9 cellular contexts compared by ENCODE assay signal in genomic region chr11:119337581-119338317, GRCh38. TPM values are rescaled to one million over a fixed set of nuclear protein-coding genes. Genes with fewer than 3 reads are reported as not detected.
A peak's percentile ranks its signal among the peaks of the same experiment; 100 is the strongest.
DNase-seq lines count a peak whose midpoint lies in the region; ATAC-seq and TF ChIP-seq lines count a peak whose summit lies in the region.
"Had no signal": no experiment of that assay in that cellular context is flagged by ENCODE, and none has a peak within 500 bp of the region (broad histone marks: within the 10 kb centered on the region; RNA-seq: fewer than 3 reads in every experiment).

No MANE protein-coding gene starts in this region.

- no peak overlapping the region for H3K9ac ChIP-seq in mucosa of rectum (ENCODE audit: low read depth in 1 of 2, low read length in 2 of 2)

- H3K27me3 Mint-ChIP-seq in chondrocyte (ENCODE audit: low read depth), result peaks cover 2% of the 10 kb centered on the region
- H3K27me3 Mint-ChIP-seq in T-helper 17 cell, result peaks cover 25% of the 10 kb centered on the region

- H3K36me3 Mint-ChIP-seq in chondrocyte (ENCODE audit: low read depth) (no peaks in the 10 kb centered on the region), T-helper 17 cell (ENCODE audit: low read depth) (peaks cover 10% of the 10 kb centered on the region)
- H3K36me3 Mint-ChIP-seq: activated naive CD8-positive, alpha-beta T cell had no signal

- no peak for DNase-seq in AG09309 (ENCODE audit: low read depth)
- DNase-seq in chondrocyte (ENCODE audit: low spot score), result peak; percentile 77
- DNase-seq in T-helper 17 cell, result no peak
- no peak for DNase-seq in prostate gland (ENCODE audit: low spot score)
- no peak for DNase-seq in testis

- TF ChIP-seq RAD21 in Ishikawa (IDR thresholded peaks at IDR 0.05; ENCODE audit: low read depth), result no peak

- 36% methylated on average over 9 of the region's 9 CpGs for WGBS in prostate gland
- WGBS in testis, 2 donors, result 52% methylated on average over 8 to 9 of the region's 9 CpGs

- H3K27ac ChIP-seq in mucosa of rectum (ENCODE audit: low read depth in 2 of 2, low read length in 2 of 2) (peak overlapping the region; percentile 53 to 58), prostate gland (no peak overlapping the region), testis (no peak overlapping the region)

- H3K4me1 ChIP-seq in mucosa of rectum (ENCODE audit: control insufficient read depth in 2 of 2, insufficient read depth in 2 of 2, low read length in 2 of 2), result peaks cover 32 to 33% of the 10 kb centered on the region in 2 donors
- H3K4me1 ChIP-seq in prostate gland (replicated peaks), result peaks cover 20% of the 10 kb centered on the region
- peaks cover 32% of the 10 kb centered on the region for H3K4me1 ChIP-seq in testis

- peaks cover 59% of the 10 kb centered on the region for H3K4me1 Mint-ChIP-seq in chondrocyte (ENCODE audit: low read depth)
- peaks cover 31% of the 10 kb centered on the region for H3K4me1 Mint-ChIP-seq in T-helper 17 cell

- TF ChIP-seq CTCF in AG09309 (IDR thresholded peaks at IDR 0.05; ENCODE audit: control insufficient read depth, insufficient read depth, low read depth, low read length, missing control alignments), result no peak
- no peak for TF ChIP-seq CTCF in chondrocyte (IDR thresholded peaks at IDR 0.05)
- no peak for TF ChIP-seq CTCF in prostate gland (IDR thresholded peaks at IDR 0.05)
- TF ChIP-seq CTCF in testis (IDR thresholded peaks at IDR 0.05), result no peak

- TF ChIP-seq POLR2A in prostate gland (IDR thresholded peaks at IDR 0.05) (no peak), testis (IDR thresholded peaks at IDR 0.05) (no peak)

- no peaks in the 10 kb centered on the region for H3K9me3 Mint-ChIP-seq in chondrocyte (ENCODE audit: low read depth)

- peak overlapping the region; percentile 14 for H3K4me3 ChIP-seq in AG09309 (ENCODE audit: control insufficient read depth, low read depth, low read length)
- H3K4me3 ChIP-seq in mucosa of rectum (ENCODE audit: low read length in 2 of 2), result no peak overlapping the region
- no peak overlapping the region for H3K4me3 ChIP-seq in prostate gland
- H3K4me3 ChIP-seq in testis, result no peak overlapping the region

- no peak for TF ChIP-seq EP300 in Ishikawa (IDR thresholded peaks at IDR 0.05; ENCODE audit: borderline replicate concordance)

- H3K27ac Mint-ChIP-seq in chondrocyte (ENCODE audit: unreplicated experiment), result peak overlapping the region; percentile 89
- H3K27ac Mint-ChIP-seq in T-helper 17 cell, result no peak overlapping the region
- H3K27ac Mint-ChIP-seq: activated naive CD8-positive, alpha-beta T cell had no signal

- H3K9me3 ChIP-seq in mucosa of rectum (ENCODE audit: control insufficient read depth in 2 of 2, low read length in 2 of 2) (no peaks in the 10 kb centered on the region), T-helper 17 cell (ENCODE audit: control insufficient read depth, low read length, poor library complexity, severe bottlenecking) (no peaks in the 10 kb centered on the region), prostate gland (no peaks in the 10 kb centered on the region), testis (no peaks in the 10 kb centered on the region)

- ATAC-seq in T-helper 17 cell (no peak), GM18511 (IDR thresholded peaks at IDR 0.05; ENCODE audit: unreplicated experiment) (no peak)

- peaks cover 11 to 19% of the 10 kb centered on the region in 2 donors for H3K27me3 ChIP-seq in mucosa of rectum (ENCODE audit: control insufficient read depth in 2 of 2, insufficient read depth in 2 of 2, low read length in 2 of 2)
- no peaks in the 10 kb centered on the region for H3K27me3 ChIP-seq in prostate gland (replicated peaks; ENCODE audit: insufficient read depth)
- no peaks in the 10 kb centered on the region for H3K27me3 ChIP-seq in testis

- H3K36me3 ChIP-seq in mucosa of rectum (ENCODE audit: control insufficient read depth in 2 of 2, insufficient read depth in 2 of 2, low read length in 2 of 2) (peaks cover 2 to 3% of the 10 kb centered on the region in 2 donors), prostate gland (no peaks in the 10 kb centered on the region), testis (ENCODE audit: low read depth, missing control alignments) (no peaks in the 10 kb centered on the region)

- intact Hi-C loops in prostate gland (cut with DNase I), result loop anchor here (2.0 kb wide), 1 partner anchor 131 kb away; the partner anchor contains the start of gene CBL
- intact Hi-C loops in testis (cut with DNase I; ENCODE audit: low total_unique reads), result no loop called here

- H3K4me3 Mint-ChIP-seq in chondrocyte (ENCODE audit: unreplicated experiment), result peak overlapping the region; percentile 73
- no peak overlapping the region for H3K4me3 Mint-ChIP-seq in T-helper 17 cell

TF ChIP-seq in Ishikawa, 13 proteins besides CTCF, POLR2A, EP300 and RAD21:
- TF ChIP-seq USF1 (IDR thresholded peaks at IDR 0.05) (peak; percentile 70), TCF12 (IDR thresholded peaks at IDR 0.05; ENCODE audit: low read depth) (no peak)

RNA-seq across cellular contexts. Expression of gene C1QTNF5, which starts 2.9 kb away (rescaled TPM):
- total RNA-seq in chondrocyte (16.2 to 67.2 TPM (median 67.1 TPM) in 3 replicates), T-helper 17 cell (not detected), prostate gland (10 to 100 TPM; 15.3 to 20.2 TPM), testis (1 to 10 TPM; 4.7 to 5.3 TPM)
- 12.6 TPM for polyA plus RNA-seq in testis (ENCODE audit: insufficient read depth, low read depth, low replicate concordance)

RNA-seq across cellular contexts. Expression of gene RNF26, which starts 3.4 kb away (rescaled TPM):
- total RNA-seq in chondrocyte (22.8 to 26.0 TPM (median 24.3 TPM) in 3 replicates), T-helper 17 cell (10 to 100 TPM; 15.3 to 19.0 TPM), prostate gland (10 to 100 TPM; 17.6 to 34.2 TPM), testis (10 to 100 TPM; 28.2 to 31.0 TPM)
- 37.1 TPM for polyA plus RNA-seq in testis (ENCODE audit: insufficient read depth, low read depth, low replicate concordance)

RNA-seq across cellular contexts. Expression of gene MFRP, which starts 8.8 kb away (rescaled TPM):
- not detected in 3 replicates for total RNA-seq in chondrocyte
- not detected for total RNA-seq in T-helper 17 cell
- total RNA-seq in prostate gland, result not detected
- not detected for total RNA-seq in testis
- not detected for polyA plus RNA-seq in testis (ENCODE audit: insufficient read depth, low read depth, low replicate concordance)

RNA-seq across cellular contexts. Expression of gene MCAM, which starts 20.8 kb away (rescaled TPM):
- 170 to 527 TPM (median 509 TPM) in 3 replicates for total RNA-seq in chondrocyte
- 10 to 100 TPM; 25.6 to 54.0 TPM for total RNA-seq in T-helper 17 cell
- 100 to 1,000 TPM; 156 to 292 TPM for total RNA-seq in prostate gland
- 10 to 100 TPM; 39.1 to 45.1 TPM for total RNA-seq in testis
- 43.1 TPM for polyA plus RNA-seq in testis (ENCODE audit: insufficient read depth, low read depth, low replicate concordance)

RNA-seq across cellular contexts. Expression of gene USP2, which starts 43.7 kb away (rescaled TPM):
- 2.1 to 4.1 TPM (median 3.6 TPM) in 3 replicates for total RNA-seq in chondrocyte
- total RNA-seq in T-helper 17 cell, result 1 to 10 TPM; 1.7 to 5.2 TPM
- total RNA-seq in prostate gland, result 10 to 100 TPM in 1 of 2 donors, 1 to 10 TPM in 1; 2.3 to 10.8 TPM
- 100 to 1,000 TPM in 1 of 2 donors, 10 to 100 TPM in 1; 41.2 to 100 TPM for total RNA-seq in testis
- polyA plus RNA-seq in testis (ENCODE audit: insufficient read depth, low read depth, low replicate concordance), result 168 TPM

Comparison
In these comparisons a context has a peak if more than half of its experiments do, and no peak if none do; other contexts are left out.
1. H3K27ac ChIP-seq: peak in mucosa of rectum (2 of 2); none in prostate gland (0 of 2) and testis (0 of 2).
2. RNA of gene C1QTNF5, which starts 2.9 kb away (total RNA-seq): 16.2 to 67.2 TPM in chondrocyte, 15.3 to 20.2 TPM in prostate gland and 4.7 to 5.3 TPM in testis; not detected in T-helper 17 cell; every median in the first group is over 4 times any median in the second.